ENCODE assay signal across 16 cellular contexts in genomic region chr16:50449800-50450199, GRCh38.
"Had no signal": no experiment of that assay in that cellular context is flagged by ENCODE, and none has a peak within 500 bp of the region (broad histone marks: within the 10 kb centered on the region; RNA-seq: fewer than 3 reads in every experiment).

No MANE protein-coding gene starts in this region.

- ATAC-seq: gastrocnemius medialis; heart right ventricle; left lobe of liver; right cardiac atrium; stimulated activated effector memory CD8-positive, alpha-beta T cell treated with anti-CD3 and anti-CD28 coated beads, Interleukin-12 subunit alpha, Interleukin-12 subunit beta, amount 100 ng/mL, for 72 hours; stimulated activated naive CD8-positive, alpha-beta T cell treated with anti-CD3 and anti-CD28 coated beads, Interleukin-15, Interleukin-2, amounts not matched to agents 100 U/mL and 50 U/mL, for 24 hours had no signal

- H3K27ac Mint-ChIP-seq: nephron; stimulated activated effector memory CD8-positive, alpha-beta T cell treated with anti-CD3 and anti-CD28 coated beads, Interleukin-12 subunit alpha, Interleukin-12 subunit beta, amount 100 ng/mL, for 72 hours; type B pancreatic cell had no signal

- DNase-seq: cortex of kidney; effector CD8-positive, alpha-beta T cell; gastrocnemius medialis; heart right ventricle; hypothalamus; kidney glomerular epithelial cell; mammary epithelial cell; right cardiac atrium; stimulated activated CD4-positive, alpha-beta T cell treated with anti-CD3 and anti-CD28 coated beads, Interleukin-4, amount 100 ng/mL, for 1 hour; stimulated activated CD8-positive, alpha-beta memory T cell treated with anti-CD3 and anti-CD28 coated beads, Interleukin-4, amount 100 ng/mL, for 48 hours; stimulated activated naive CD8-positive, alpha-beta T cell treated with anti-CD3 and anti-CD28 coated beads, Interleukin-15, Interleukin-2, amounts not matched to agents 100 U/mL and 50 U/mL, for 24 hours; thyroid gland had no signal

- H3K4me1 Mint-ChIP-seq: stimulated activated effector memory CD8-positive, alpha-beta T cell treated with anti-CD3 and anti-CD28 coated beads, Interleukin-12 subunit alpha, Interleukin-12 subunit beta, amount 100 ng/mL, for 72 hours had no signal

- H3K36me3 Mint-ChIP-seq: stimulated activated effector memory CD8-positive, alpha-beta T cell treated with anti-CD3 and anti-CD28 coated beads, Interleukin-12 subunit alpha, Interleukin-12 subunit beta, amount 100 ng/mL, for 72 hours; type B pancreatic cell had no signal

- H3K4me3 Mint-ChIP-seq: nephron; stimulated activated effector memory CD8-positive, alpha-beta T cell treated with anti-CD3 and anti-CD28 coated beads, Interleukin-12 subunit alpha, Interleukin-12 subunit beta, amount 100 ng/mL, for 72 hours; type B pancreatic cell had no signal

- H3K9me3 Mint-ChIP-seq: nephron; stimulated activated effector memory CD8-positive, alpha-beta T cell treated with anti-CD3 and anti-CD28 coated beads, Interleukin-12 subunit alpha, Interleukin-12 subunit beta, amount 100 ng/mL, for 72 hours; type B pancreatic cell had no signal
